In the genomic region with DNA sequence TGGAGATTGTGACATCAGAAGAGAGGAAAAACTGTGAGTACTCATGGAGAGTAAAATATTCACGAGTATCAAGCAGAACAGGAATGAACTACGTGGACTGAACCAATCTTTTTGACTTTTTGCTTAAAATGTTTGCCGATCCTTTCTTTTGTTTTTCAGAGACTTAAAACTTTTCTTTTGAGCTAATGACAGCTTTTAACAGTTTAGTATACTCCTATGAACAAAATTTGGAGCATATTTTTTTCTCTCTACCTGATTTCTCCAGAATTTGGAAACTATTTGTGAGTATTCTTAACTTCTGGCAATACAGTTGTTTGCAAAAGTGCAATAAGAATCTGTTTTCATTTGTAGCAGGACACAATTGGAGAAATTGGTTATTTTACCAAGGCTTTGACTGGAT, we compare ENCODE assay signal across 8 cellular contexts.
"Had no signal": no experiment of that assay in that cellular context is flagged by ENCODE, and none has a peak within 500 bp of the region (broad histone marks: within the 10 kb centered on the region; RNA-seq: fewer than 3 reads in every experiment).

No MANE protein-coding gene starts in this region.

- H3K4me3 ChIP-seq: GM23248, HAP-1 had no signal

- H3K9me3 ChIP-seq: HAP-1 had no signal

- DNase-seq: GM23248, GOT3, H7, KBM-7 had no signal

- H3K36me3 ChIP-seq: HAP-1 had no signal

- H3K4me1 ChIP-seq: HAP-1 had no signal

- FAIRE-seq: HepG2 had no signal

- H2AFZ ChIP-seq: GM23248 had no signal

- H3K36me3 Mint-ChIP-seq: IgD-negative memory B cell had no signal

- H3K27me3 Mint-ChIP-seq: IgD-negative memory B cell had no signal

- H3K9ac ChIP-seq: GM23248 had no signal

- H3K27ac ChIP-seq: GM23248 had no signal

- H3K27ac Mint-ChIP-seq: IgD-negative memory B cell had no signal

- ATAC-seq: HCT116, HepG2 had no signal

- H3K4me3 Mint-ChIP-seq: IgD-negative memory B cell had no signal

- H3K4me1 Mint-ChIP-seq: IgD-negative memory B cell had no signal
